ENCODE assay signal across 1 cellular context in genomic region chr19:1205114-1206062, GRCh38.
A peak's percentile ranks its signal among the peaks of the same experiment; 100 is the strongest.
TF ChIP-seq lines count a peak whose summit lies in the region.

STK11 (plus strand) TSS chr19:1205778; CDS start chr19:1206914, 1,136 bp downstream.

TF ChIP-seq in GM12878, 131 proteins besides CTCF, POLR2A, EP300 and RAD21 (continued from another document and continues in another):
- no peak for TF ChIP-seq PRDM15 (CRISPR knock-in tag; IDR thresholded peaks at IDR 0.05)
- TF ChIP-seq HDGF (IDR thresholded peaks at IDR 0.05), result 0 out of 2 replicates have a peak, but pooled peaks have one; percentile 60
- peak; percentile 95 for TF ChIP-seq NR2C1 (IDR thresholded peaks at IDR 0.05)
- peak; percentile 43; the same call in 1 of the 2 replicates for TF ChIP-seq POLR2AphosphoS2 (IDR thresholded peaks at IDR 0.05; ENCODE audit: low read depth, low read length)
- no peak for TF ChIP-seq CHD4 (IDR thresholded peaks at IDR 0.05)
- peak; percentile 82 for TF ChIP-seq CREB1 (IDR thresholded peaks at IDR 0.05; ENCODE audit: low read depth)
- TF ChIP-seq ZZZ3 (IDR thresholded peaks at IDR 0.05; ENCODE audit: control insufficient read depth, insufficient read length, low read depth), result no peak
- no peak for TF ChIP-seq HDAC2 (IDR thresholded peaks at IDR 0.05)
- peak; percentile 73; the same call in 1 of the 2 replicates for TF ChIP-seq LARP7 (IDR thresholded peaks at IDR 0.05)
- no peak for TF ChIP-seq IRF5 (IDR thresholded peaks at IDR 0.05; ENCODE audit: borderline replicate concordance)
- peak; percentile 97 for TF ChIP-seq SP1 (IDR thresholded peaks at IDR 0.05; ENCODE audit: low read depth, low read length)
- TF ChIP-seq NR2C2 (IDR thresholded peaks at IDR 0.05; ENCODE audit: borderline replicate concordance, control insufficient read depth, insufficient read length, low read depth), result peak; percentile 75
- no peak for TF ChIP-seq E4F1 (IDR thresholded peaks at IDR 0.05; ENCODE audit: borderline replicate concordance, partially characterized antibody)
- TF ChIP-seq ZNF207 (IDR thresholded peaks at IDR 0.05; ENCODE audit: borderline replicate concordance), result no peak
- TF ChIP-seq CBX3 (IDR thresholded peaks at IDR 0.05; ENCODE audit: borderline replicate concordance, low read depth), result no peak
- no peak for TF ChIP-seq SRF (IDR thresholded peaks at IDR 0.05; ENCODE audit: low read depth in 2 of 2, low read length in 2 of 2)
- peak; percentile 38; the same call in 1 of the 2 replicates for TF ChIP-seq CBFB (IDR thresholded peaks at IDR 0.05; ENCODE audit: low read depth)
- TF ChIP-seq SUZ12 (IDR thresholded peaks at IDR 0.05; ENCODE audit: unreplicated experiment), result no peak
- no peak for TF ChIP-seq STAT1 (conservative IDR thresholded peaks at IDR 0.05)
- no peak for TF ChIP-seq RAD51 (IDR thresholded peaks at IDR 0.05)
- TF ChIP-seq E2F8 (IDR thresholded peaks at IDR 0.05; ENCODE audit: low read depth, partially characterized antibody), result no peak
- no peak for TF ChIP-seq FOXM1 (IDR thresholded peaks at IDR 0.05; ENCODE audit: low read depth, low read length)
- peak; percentile 50; the same call in 1 of the 2 replicates for TF ChIP-seq FOXK2 (IDR thresholded peaks at IDR 0.05)
- no peak for TF ChIP-seq SREBF2 (IDR thresholded peaks at IDR 0.05; ENCODE audit: low read length)
- TF ChIP-seq GATAD2B (conservative IDR thresholded peaks at IDR 0.05; ENCODE audit: low read depth), result peak; percentile 27; the same call in 1 of the 2 replicates
- TF ChIP-seq USF2 (IDR thresholded peaks at IDR 0.05; ENCODE audit: borderline replicate concordance, low read depth, low read length), result no peak
- no peak for TF ChIP-seq ZNF24 (IDR thresholded peaks at IDR 0.05)
- no peak for TF ChIP-seq SMAD1 (IDR thresholded peaks at IDR 0.05; ENCODE audit: low read depth, partially characterized antibody)
- no peak for TF ChIP-seq TCF3 (IDR thresholded peaks at IDR 0.05; ENCODE audit: borderline replicate concordance, insufficient read depth, low read depth, low read length)
- no peak for TF ChIP-seq ESRRA (IDR thresholded peaks at IDR 0.05; ENCODE audit: low read length)
- TF ChIP-seq ZBTB33 (IDR thresholded peaks at IDR 0.05), result no peak
- TF ChIP-seq RBBP5 (conservative IDR thresholded peaks at IDR 0.05), result no peak
- TF ChIP-seq NBN (IDR thresholded peaks at IDR 0.05), result no peak
- no peak for TF ChIP-seq ZNF384 (IDR thresholded peaks at IDR 0.05; ENCODE audit: borderline replicate concordance, low read depth, low read length)
- no peak for TF ChIP-seq CHD1 (IDR thresholded peaks at IDR 0.05; ENCODE audit: low read depth, low read length)
- no peak for TF ChIP-seq BCL3 (IDR thresholded peaks at IDR 0.05; ENCODE audit: borderline replicate concordance, insufficient read depth, low read depth, low read length, poor library complexity, severe bottlenecking)
- TF ChIP-seq NFXL1 (IDR thresholded peaks at IDR 0.05; ENCODE audit: borderline replicate concordance), result no peak
- no peak for TF ChIP-seq MEF2B (IDR thresholded peaks at IDR 0.05; ENCODE audit: partially characterized antibody, poor library complexity, severe bottlenecking)
- no peak for TF ChIP-seq ZNF217 (IDR thresholded peaks at IDR 0.05)
- TF ChIP-seq PKNOX1 (IDR thresholded peaks at IDR 0.05), result peak; percentile 99
- no peak for TF ChIP-seq SREBF1 (IDR thresholded peaks at IDR 0.05; ENCODE audit: low read length)
- TF ChIP-seq HSF1 (IDR thresholded peaks at IDR 0.05; ENCODE audit: low read depth, low read length), result no peak
